In the genomic region with DNA sequence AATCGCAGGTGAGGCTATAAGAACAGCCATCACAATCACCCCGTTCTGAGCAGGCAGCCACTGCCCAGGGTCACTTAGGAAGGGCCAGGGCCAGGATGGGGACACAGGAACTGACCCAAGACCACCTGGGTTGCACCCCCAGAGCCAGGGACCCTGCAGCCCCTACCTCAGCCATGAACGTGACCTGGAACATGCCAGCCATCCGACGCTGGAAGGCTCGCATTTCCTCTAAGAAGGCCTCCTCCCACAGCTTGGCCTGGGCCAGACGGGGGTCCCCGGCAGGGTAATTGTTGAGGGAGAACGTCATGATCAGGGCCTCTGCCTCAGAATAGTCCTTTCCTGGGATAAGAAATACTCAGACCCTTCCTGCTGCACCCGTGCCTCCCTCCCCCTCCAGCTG, we compare ENCODE assay signal across 1 cellular context.
A peak's percentile ranks its signal among the peaks of the same experiment; 100 is the strongest.
TF ChIP-seq lines count a peak whose summit lies in the region.

No MANE protein-coding gene starts in this region.

TF ChIP-seq in HepG2, 621 proteins besides CTCF, POLR2A, EP300 and RAD21:
- TF ChIP-seq ZNF138 (CRISPR knock-in tag; IDR thresholded peaks at IDR 0.05; ENCODE audit: low read depth) (no peak), PCBP1 (IDR thresholded peaks at IDR 0.05; ENCODE audit: borderline replicate concordance, low read depth, low read length) (0 out of 2 replicates have a peak, but pooled peaks have one; percentile 11)
